16 cellular contexts compared by ENCODE assay signal in the genomic region with DNA sequence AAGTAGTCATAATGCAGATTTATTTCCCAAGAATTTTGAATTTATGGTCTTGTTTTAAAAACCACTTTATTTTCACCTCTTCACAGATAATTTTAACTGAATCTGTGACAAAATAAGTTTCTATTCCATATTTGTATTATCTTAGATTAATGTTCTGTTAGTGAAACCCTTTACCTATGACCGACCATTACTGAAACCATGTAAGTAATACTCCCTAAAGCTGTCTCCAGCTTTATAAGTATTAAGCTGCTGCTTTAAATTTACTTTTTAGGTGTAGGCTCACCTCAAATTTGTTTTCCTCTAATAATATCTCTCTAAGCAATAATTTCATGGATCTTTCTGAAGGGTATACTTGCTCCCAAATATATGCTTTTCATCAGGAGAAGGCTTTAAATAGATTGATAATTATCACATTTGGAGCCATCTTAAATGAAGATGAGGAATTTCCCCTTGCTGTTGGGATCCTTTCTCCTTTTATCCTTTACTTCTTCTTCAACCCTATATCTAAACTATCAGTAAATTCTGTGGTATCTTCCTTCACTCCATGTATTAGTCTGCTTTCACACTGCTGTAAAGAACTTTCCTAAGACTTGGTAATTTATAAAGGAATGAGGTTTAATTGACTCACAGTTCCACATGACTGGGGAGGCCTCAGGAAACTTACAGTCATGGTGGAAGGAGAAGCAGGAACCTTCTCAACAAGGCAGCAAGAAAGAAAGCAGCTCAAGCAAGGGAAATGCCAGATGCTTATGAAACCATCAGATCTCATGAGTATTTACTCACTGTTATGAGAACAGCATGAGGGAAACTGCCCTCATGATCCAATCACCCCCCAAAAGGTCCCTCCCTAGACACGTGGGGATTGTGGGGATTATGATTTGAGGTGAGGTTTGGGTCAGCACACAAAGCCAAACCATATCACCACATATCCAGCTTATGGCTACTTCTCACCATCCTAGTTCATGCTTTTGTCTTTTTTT.
DNase-seq lines count a peak whose midpoint lies in the region; ATAC-seq and TF ChIP-seq lines count a peak whose summit lies in the region.
"Had no signal": no experiment of that assay in that cellular context is flagged by ENCODE, and none has a peak within 500 bp of the region (broad histone marks: within the 10 kb centered on the region; RNA-seq: fewer than 3 reads in every experiment).

No MANE protein-coding gene starts in this region.

- ATAC-seq in GM18870 (IDR thresholded peaks at IDR 0.05; ENCODE audit: unreplicated experiment) (peak; percentile 61), GM21528 (IDR thresholded peaks at IDR 0.05; ENCODE audit: low FRiP score, unreplicated experiment) (peak; percentile 57), HG03064 (IDR thresholded peaks at IDR 0.05; ENCODE audit: low read depth, unreplicated experiment) (peak; percentile 52)
- no peak for ATAC-seq in activated CD4-positive, CD25-positive, alpha-beta regulatory T cell treated with anti-CD3 and anti-CD28 coated beads, Interleukin-2, amount 50 U/mL, for 24 hours
- ATAC-seq: activated CD8-positive, alpha-beta memory T cell treated with anti-CD3 and anti-CD28 coated beads, Interleukin-2, amount 10 ng/mL, durations not matched to agents 7 days and 5 days; HCT116; heart right ventricle; naive thymus-derived CD8-positive, alpha-beta T cell had no signal

- no peak overlapping the region for H3K4me3 ChIP-seq in fibroblast of villous mesenchyme (ENCODE audit: low read depth, low read length)
- H3K4me3 ChIP-seq: heart right ventricle, MG63, SJSA1 had no signal

- in situ Hi-C loops in KBM-7 (cut with MboI; ENCODE audit: low pct_unique_long_range_greater_than_20kb, low sequenced_read_pairs), result no loop called here

- no peak for TF ChIP-seq CTCF in fibroblast of villous mesenchyme (IDR thresholded peaks at IDR 0.05; ENCODE audit: insufficient read depth, low read depth, low read length)

- DNase-seq in fibroblast of villous mesenchyme (ENCODE audit: low read depth) (peak; percentile 13), NCI-H1417 (lab: John Stamatoyannopoulos, UW) (no peak), KBM-7 (no peak), AG20443 (ENCODE audit: low spot score) (no peak)
- DNase-seq: activated CD8-positive, alpha-beta memory T cell treated with anti-CD3 and anti-CD28 coated beads, Interleukin-2, amount 10 ng/mL, durations not matched to agents 7 days and 5 days; activated naive CD4-positive, alpha-beta T cell treated with anti-CD3 and anti-CD28 coated beads for 36 hours; caudate nucleus; heart right ventricle; MG63; naive thymus-derived CD8-positive, alpha-beta T cell had no signal

Comparison
In these comparisons a context has a peak if more than half of its experiments do, and no peak if none do; other contexts are left out.
1. ATAC-seq: peak in GM18870 (single experiment), GM21528 (single experiment) and HG03064 (single experiment); none in activated CD4-positive, CD25-positive, alpha-beta regulatory T cell treated with anti-CD3 and anti-CD28 coated beads, Interleukin-2, amount 50 U/mL, for 24 hours (0 of 2).